9 cellular contexts compared by ENCODE assay signal in genomic region chr7:91046322-91047088, GRCh38.
DNase-seq lines count a peak whose midpoint lies in the region; ATAC-seq and TF ChIP-seq lines count a peak whose summit lies in the region.
"Had no signal": no experiment of that assay in that cellular context is flagged by ENCODE, and none has a peak within 500 bp of the region (broad histone marks: within the 10 kb centered on the region; RNA-seq: fewer than 3 reads in every experiment).

No MANE protein-coding gene starts in this region.

- DNase-seq in coronary artery (ENCODE audit: low spot score) = no peak
- DNase-seq in osteoblast (ENCODE audit: insufficient read length, low spot score, missing footprints) = no peak
- no peak for DNase-seq in NCI-H510A (lab: John Stamatoyannopoulos, UW)
- DNase-seq in NCI-H345 treated with DMSO at 0.1 percent for 48 hours (lab: John Stamatoyannopoulos, UW; ENCODE audit: unreplicated experiment) = no peak
- DNase-seq in GM19240 (ENCODE audit: insufficient read length, low spot score) = no peak
- DNase-seq: activated CD4-positive, alpha-beta T cell treated with anti-CD3 and anti-CD28 coated beads for 48 hours had no signal

- no peaks in the 10 kb centered on the region for H3K27me3 ChIP-seq in DOHH2 (ENCODE audit: control insufficient read depth, low read length)
- H3K27me3 ChIP-seq in osteoblast (ENCODE audit: insufficient read depth, low read length) = no peaks in the 10 kb centered on the region

- H2AFZ ChIP-seq in osteoblast (ENCODE audit: low read length) = no peak overlapping the region

- H3K4me1 ChIP-seq in DOHH2 (ENCODE audit: control insufficient read depth, low read length) (no peaks in the 10 kb centered on the region), osteoblast (ENCODE audit: insufficient read depth, low read length) (no peaks in the 10 kb centered on the region)

- no peak overlapping the region for H3K4me3 ChIP-seq in DOHH2 (ENCODE audit: low read length)
- no peak overlapping the region for H3K4me3 ChIP-seq in coronary artery
- no peak overlapping the region for H3K4me3 ChIP-seq in osteoblast (ENCODE audit: insufficient read depth, low read length)

- H3K36me3 ChIP-seq in DOHH2 (ENCODE audit: control insufficient read depth, low read length) (peaks cover 13% of the 10 kb centered on the region), osteoblast (ENCODE audit: insufficient read depth, low read length) (no peaks in the 10 kb centered on the region)

- H3K27ac ChIP-seq in DOHH2 (ENCODE audit: low read depth, low read length) (no peak overlapping the region), coronary artery (peak overlapping the region; percentile 26 to 38), osteoblast (ENCODE audit: low read depth, low read length) (no peak overlapping the region)

- H3K4me2 ChIP-seq in DOHH2 (ENCODE audit: low read length) (no peak overlapping the region), osteoblast (ENCODE audit: insufficient read depth, low read length) (no peak overlapping the region)

- 0 out of 2 replicates have a peak, but pooled peaks cover 4% of the 10 kb centered on the region for H3F3A ChIP-seq in DOHH2 (ENCODE audit: control insufficient read depth, insufficient read depth)

- no peaks in the 10 kb centered on the region for H3K79me2 ChIP-seq in DOHH2 (ENCODE audit: control insufficient read depth, low read length)
- no peaks in the 10 kb centered on the region for H3K79me2 ChIP-seq in osteoblast (ENCODE audit: insufficient read depth, low read length)

- ATAC-seq in HG02759 (IDR thresholded peaks at IDR 0.05; ENCODE audit: unreplicated experiment) = no peak

- no peaks in the 10 kb centered on the region for H3K9me3 ChIP-seq in DOHH2 (ENCODE audit: control insufficient read depth, insufficient read depth, low read length)
- H3K9me3 ChIP-seq in osteoblast (ENCODE audit: low read depth, low read length) = no peaks in the 10 kb centered on the region

- no peaks in the 10 kb centered on the region for H3K9me2 ChIP-seq in DOHH2 (replicated peaks; ENCODE audit: control insufficient read depth, low read length)

- TF ChIP-seq CTCF in DOHH2 (IDR thresholded peaks at IDR 0.05; ENCODE audit: low read depth, low read length, poor library complexity, severe bottlenecking) (peak; percentile 64), LNCAP (IDR thresholded peaks at IDR 0.05) (peak; percentile 59), coronary artery (IDR thresholded peaks at IDR 0.05) (no peak), osteoblast (IDR thresholded peaks at IDR 0.05; ENCODE audit: extremely low read depth, low read depth, low read length) (peak; percentile 37)

- H4K20me1 ChIP-seq in DOHH2 (ENCODE audit: control insufficient read depth, insufficient read depth, low read depth, low read length) (no peaks in the 10 kb centered on the region), osteoblast (ENCODE audit: insufficient read depth, low read length) (no peaks in the 10 kb centered on the region)

Comparison
In these comparisons a context has a peak if more than half of its experiments do, and no peak if none do; other contexts are left out.
1. H3K27ac ChIP-seq: peak in coronary artery (2 of 2); none in DOHH2 (single experiment) and osteoblast (single experiment).